8 cellular contexts compared by ENCODE assay signal in the genomic region with DNA sequence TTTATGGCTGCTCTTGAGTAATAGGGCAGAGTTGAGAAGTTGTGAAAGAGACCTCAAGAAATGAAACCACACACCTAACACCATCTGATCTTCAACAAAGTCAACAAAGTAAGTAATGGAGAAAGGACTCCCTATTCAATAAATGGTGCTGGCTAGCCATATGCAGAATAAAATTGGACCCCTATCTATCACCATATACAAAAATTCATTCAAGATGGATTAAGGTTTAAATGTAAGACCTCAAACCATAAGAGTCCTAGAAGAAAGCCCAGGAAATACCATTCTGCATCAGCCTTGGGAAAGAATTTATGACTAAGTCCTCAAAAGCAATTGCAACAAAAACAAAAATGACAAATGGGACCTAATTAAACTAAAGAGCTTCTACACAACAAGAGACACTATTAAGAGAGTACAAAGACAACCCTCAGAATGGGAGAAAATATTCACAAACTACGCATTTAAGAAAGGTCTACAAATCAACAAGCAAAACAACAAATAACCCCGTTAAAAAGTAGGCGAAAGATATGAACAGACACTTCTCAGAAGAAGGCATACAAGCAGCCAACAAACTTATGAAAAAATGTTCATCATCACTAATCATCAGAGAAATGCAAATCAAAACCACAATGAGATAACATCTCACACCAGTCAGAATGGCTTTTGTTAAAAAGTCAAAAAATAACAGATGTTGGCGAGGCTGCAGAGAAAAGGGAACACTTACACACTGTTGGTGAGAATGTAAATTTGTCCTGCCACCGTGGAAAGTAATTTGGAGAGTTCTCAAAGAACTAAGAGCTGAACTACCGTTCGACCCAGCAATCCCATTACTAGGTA. TPM values are rescaled to one million over a fixed set of nuclear protein-coding genes. Genes with fewer than 3 reads are reported as not detected.
DNase-seq lines count a peak whose midpoint lies in the region; ATAC-seq and TF ChIP-seq lines count a peak whose summit lies in the region.

No MANE protein-coding gene starts in this region.

- H3K4me3 Mint-ChIP-seq in CD4-positive, alpha-beta T cell: peak overlapping the region; percentile 89

- H3K27me3 ChIP-seq in CD4-positive, alpha-beta T cell (ENCODE audit: control insufficient read depth, insufficient read depth, low read length): no peaks in the 10 kb centered on the region
- H3K27me3 ChIP-seq in KMS-11 (ENCODE audit: insufficient read depth, low read depth): no peaks in the 10 kb centered on the region
- H3K27me3 ChIP-seq in H7 (ENCODE audit: control insufficient read depth, insufficient read depth, low read length): peaks cover 32% of the 10 kb centered on the region

- H3K27ac ChIP-seq in CD4-positive, alpha-beta T cell (ENCODE audit: low read depth, low read length): peak overlapping the region; percentile 26
- no peak overlapping the region for H3K27ac ChIP-seq in KMS-11

- no peak overlapping the region for H2AFZ ChIP-seq in KMS-11 (ENCODE audit: low read depth)

- ATAC-seq in CD4-positive, alpha-beta T cell (ENCODE audit: poor library complexity): no peak
- peak; percentile 4 for ATAC-seq in mucosa of descending colon
- no peak for ATAC-seq in HG02571 (IDR thresholded peaks at IDR 0.05; ENCODE audit: unreplicated experiment)
- ATAC-seq in GM21515 (IDR thresholded peaks at IDR 0.05; ENCODE audit: unreplicated experiment): no peak

- POLR2A ChIA-PET in CD4-positive, alpha-beta T cell (lab: Charles Lee): interaction anchor here (0.9 to 8.6 kb wide), 5 partner anchors 17 to 143 kb away, joined by 3 to 151 read pairs (median 110); no protein-coding TSS in a partner anchor

- H3K4me1 ChIP-seq in KMS-11 (ENCODE audit: low read depth, poor library complexity, severe bottlenecking) (peaks cover 75% of the 10 kb centered on the region), mucosa of descending colon (ENCODE audit: low read depth) (peaks cover 25% of the 10 kb centered on the region)

- no peak for TF ChIP-seq CTCF in CD4-positive, alpha-beta T cell (IDR thresholded peaks at IDR 0.05)
- TF ChIP-seq CTCF in KMS-11 (conservative IDR thresholded peaks at IDR 0.05; ENCODE audit: low read depth, low read length) (no peak), mucosa of descending colon (IDR thresholded peaks at IDR 0.05) (no peak)

- H3K9ac ChIP-seq in KMS-11: no peak overlapping the region

- peaks cover 21% of the 10 kb centered on the region for H3K36me3 Mint-ChIP-seq in CD4-positive, alpha-beta T cell (ENCODE audit: low read depth)

- CTCF ChIA-PET in CD4-positive, alpha-beta T cell (lab: Charles Lee): interaction anchor here (0.8 to 8.2 kb wide), 4 partner anchors 17 to 144 kb away, joined by 3 to 224 read pairs (median 4); a partner anchor contains a TSS

- no peak for DNase-seq in CD4-positive, alpha-beta T cell
- DNase-seq in amniotic epithelial cell (ENCODE audit: low read depth) (peak; percentile 92), mucosa of descending colon (no peak), H7 (no peak), retina (no peak)

- no peaks in the 10 kb centered on the region for H4K20me1 ChIP-seq in KMS-11 (ENCODE audit: insufficient read depth)

- H3K27ac Mint-ChIP-seq in CD4-positive, alpha-beta T cell: peak overlapping the region; percentile 91

- H3K4me1 Mint-ChIP-seq in CD4-positive, alpha-beta T cell (ENCODE audit: low read depth): peaks cover 72% of the 10 kb centered on the region

- no peaks in the 10 kb centered on the region for H3K9me3 ChIP-seq in CD4-positive, alpha-beta T cell (ENCODE audit: control insufficient read depth, low read length)
- no peaks in the 10 kb centered on the region for H3K9me3 ChIP-seq in mucosa of descending colon

- peaks cover 61% of the 10 kb centered on the region for H3K79me2 ChIP-seq in KMS-11 (ENCODE audit: insufficient read depth, low read depth)

- intact Hi-C loops in CD4-positive, alpha-beta T cell (cut with DNase I, micrococcal nuclease): no loop called here
- intact Hi-C loops in mucosa of descending colon (cut with DNase I, micrococcal nuclease): no loop called here

- H3K4me3 ChIP-seq in KMS-11 (IDR thresholded peaks at IDR 0.05; ENCODE audit: insufficient read depth, low read depth, low read length) (no peak overlapping the region), mucosa of descending colon (no peak overlapping the region), H7 (ENCODE audit: insufficient read depth, low read depth, low read length) (no peak overlapping the region)

- H3K4me2 ChIP-seq in KMS-11: peak overlapping the region; percentile 36

- H3K36me3 ChIP-seq in KMS-11 (ENCODE audit: insufficient read depth) (no peaks in the 10 kb centered on the region), mucosa of descending colon (ENCODE audit: low read depth) (no peaks in the 10 kb centered on the region), H7 (replicated peaks; ENCODE audit: control insufficient read depth, insufficient read depth, low read length) (no peaks in the 10 kb centered on the region; the same call in 1 of the 2 replicates)

- no peaks in the 10 kb centered on the region for H3K9me3 Mint-ChIP-seq in CD4-positive, alpha-beta T cell

- H3K27me3 Mint-ChIP-seq in CD4-positive, alpha-beta T cell: no peaks in the 10 kb centered on the region

RNA-seq across cellular contexts. Expression of a gene that starts 4.0 kb away (rescaled TPM):
- 10 to 100 TPM; 12.9 to 14.1 TPM for total RNA-seq in CD4-positive, alpha-beta T cell
- total RNA-seq in mucosa of descending colon: 10 to 100 TPM; 12.6 to 18.2 (median 16.3) TPM
- total RNA-seq in H7 (2014; rRNA removed; shearing (Covaris generic)): 0.59 and 1.3 TPM in 2 replicates

RNA-seq across cellular contexts. Expression of a gene that starts 34.1 kb away (rescaled TPM):
- total RNA-seq in CD4-positive, alpha-beta T cell: 1 to 10 TPM; 2.0 to 3.4 TPM
- 10 to 100 TPM in 2 of 3 donors, 1 to 10 TPM in 1; 4.3 to 10.7 (median 10.2) TPM for total RNA-seq in mucosa of descending colon
- total RNA-seq in H7 (2014; rRNA removed; shearing (Covaris generic)): 11.8 and 14.0 TPM in 2 replicates
